In the genomic region with DNA sequence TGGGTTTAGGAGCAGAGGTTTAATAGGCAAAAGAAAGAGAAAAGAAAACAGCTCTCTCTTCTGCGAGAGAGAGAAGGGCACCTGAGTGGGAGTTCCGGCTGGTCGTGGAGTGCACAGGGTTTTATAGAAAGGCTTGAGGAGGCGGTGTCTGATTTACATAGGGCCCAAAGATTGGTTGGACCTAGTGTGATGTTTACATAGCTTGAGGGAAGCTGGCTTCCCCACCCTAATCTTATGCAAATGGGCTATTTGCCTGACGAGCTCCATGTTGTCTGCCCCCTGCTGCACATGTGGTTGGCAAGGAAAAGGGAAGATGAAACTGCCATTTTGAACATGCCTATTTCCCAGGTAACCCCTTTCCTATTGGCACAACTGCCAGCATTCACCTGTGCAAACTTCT, we compare ENCODE assay signal across 20 cellular contexts. TPM values are rescaled to one million over a fixed set of nuclear protein-coding genes. Genes with fewer than 3 reads are reported as not detected.
A peak's percentile ranks its signal among the peaks of the same experiment; 100 is the strongest.
DNase-seq lines count a peak whose midpoint lies in the region; ATAC-seq, FAIRE-seq and TF ChIP-seq lines count a peak whose summit lies in the region.
"Had no signal": no experiment of that assay in that cellular context is flagged by ENCODE, and none has a peak within 500 bp of the region (broad histone marks: within the 10 kb centered on the region; RNA-seq: fewer than 3 reads in every experiment).

No MANE protein-coding gene starts in this region.

- no peak overlapping the region for H2AK5ac ChIP-seq in mesenchymal stem cell (ENCODE audit: low read length, severe bottlenecking)

- WGBS in HUES64: 73% methylated on average over 5 of the region's 5 CpGs
- WGBS in mesenchymal stem cell: 92% methylated on average over 5 of the region's 5 CpGs

- H4K91ac ChIP-seq in mesenchymal stem cell (ENCODE audit: low read length): peak overlapping the region; percentile 72

- H3K36me3 ChIP-seq in HUES64 (ENCODE audit: insufficient read depth, low read length) (no peaks in the 10 kb centered on the region), mesenchymal stem cell (ENCODE audit: control insufficient read depth in 1 of 2, insufficient read depth in 2 of 2, low read depth in 1 of 2, low read length in 2 of 2) (no peaks in the 10 kb centered on the region)
- H3K36me3 ChIP-seq: BLaER1, brain microvascular endothelial cell, ovary, right lobe of liver had no signal

- peak overlapping the region; percentile 32 for H2BK15ac ChIP-seq in mesenchymal stem cell (ENCODE audit: low read depth, poor library complexity, severe bottlenecking)

- H3K23ac ChIP-seq in mesenchymal stem cell (ENCODE audit: low read length in 2 of 2): no peak overlapping the region

- peak overlapping the region in 1 of 2 experiments; percentile 13 for H3K4ac ChIP-seq in mesenchymal stem cell (ENCODE audit: low read depth in 1 of 2, low read length in 2 of 2)

- no peak overlapping the region for H2AFZ ChIP-seq in mesenchymal stem cell (ENCODE audit: low read depth, low read length)

- peak overlapping the region in 1 of 2 experiments; percentile 40 for H2BK12ac ChIP-seq in mesenchymal stem cell (ENCODE audit: low read length in 2 of 2)

- H2BK120ac ChIP-seq in mesenchymal stem cell (ENCODE audit: low read depth, low read length): peak overlapping the region; percentile 68

- peak overlapping the region; percentile 83; the same call in 1 of the 2 replicates for H3K27ac ChIP-seq in HUES64 (ENCODE audit: low read depth, low read length)
- no peak overlapping the region for H3K27ac ChIP-seq in mesenchymal stem cell (ENCODE audit: low read length, poor library complexity, severe bottlenecking)
- H3K27ac ChIP-seq: A549, BLaER1, brain microvascular endothelial cell, ovary, right lobe of liver had no signal

- H3K4me3 ChIP-seq in HUES64 (ENCODE audit: low read length) (no peak overlapping the region), mesenchymal stem cell (ENCODE audit: insufficient read depth in 1 of 2, low read depth in 1 of 2, low read length in 2 of 2) (no peak overlapping the region)
- H3K4me3 ChIP-seq: A549, BLaER1, ovary, right lobe of liver had no signal

- peak overlapping the region in 1 of 2 experiments; percentile 1 for H3K18ac ChIP-seq in mesenchymal stem cell (ENCODE audit: low read depth in 1 of 2, low read length in 2 of 2)

- TF ChIP-seq POLR2A in GM12891 (IDR thresholded peaks at IDR 0.05; ENCODE audit: low read depth, low read length): no peak

- H4K8ac ChIP-seq in mesenchymal stem cell (ENCODE audit: low read length): peak overlapping the region; percentile 57

- H3K4me2 ChIP-seq in mesenchymal stem cell (ENCODE audit: low read length, poor library complexity, severe bottlenecking): no peak overlapping the region
- H3K4me2 ChIP-seq: A549, BLaER1 had no signal

- H3K27me3 ChIP-seq in HUES64 (ENCODE audit: insufficient read depth, low read length): no peaks in the 10 kb centered on the region
- no peaks in the 10 kb centered on the region for H3K27me3 ChIP-seq in mesenchymal stem cell (ENCODE audit: control insufficient read depth in 1 of 2, insufficient read depth in 1 of 2, low read length in 2 of 2)
- H3K27me3 ChIP-seq: BLaER1, brain microvascular endothelial cell, ovary, right lobe of liver had no signal

- FAIRE-seq in GM12891 (lab: Jason Lieb, UNC): no peak
- FAIRE-seq: A549, colon, G401.6, HTR-8/SVneo had no signal

- ATAC-seq in GM21528 (IDR thresholded peaks at IDR 0.05; ENCODE audit: low FRiP score, unreplicated experiment) (no peak), HG02610 (IDR thresholded peaks at IDR 0.05; ENCODE audit: unreplicated experiment) (no peak)
- ATAC-seq: A549; activated CD8-positive, alpha-beta memory T cell treated with anti-CD3 and anti-CD28 coated beads, Interleukin-2, amount 10 ng/mL, durations not matched to agents 7 days and 5 days; natural killer cell; right lobe of liver had no signal

- H2BK5ac ChIP-seq in mesenchymal stem cell (ENCODE audit: low read depth, low read length, poor library complexity, severe bottlenecking): no peak overlapping the region

- DNase-seq in NCI-H2196 (lab: John Stamatoyannopoulos, UW; ENCODE audit: unreplicated experiment) (peak; percentile 4), NCI-H2196 treated with DMSO at 0.1 percent for 48 hours (lab: John Stamatoyannopoulos, UW; ENCODE audit: unreplicated experiment) (no peak), NCI-H748 treated with DMSO at 0.1 percent for 48 hours (lab: John Stamatoyannopoulos, UW) (peak; percentile 59), mesenchymal stem cell (no peak), GM12891 (ENCODE audit: insufficient read length, low spot score) (no peak)
- DNase-seq: activated CD8-positive, alpha-beta memory T cell treated with anti-CD3 and anti-CD28 coated beads, Interleukin-2, amount 10 ng/mL, durations not matched to agents 7 days and 5 days; brain microvascular endothelial cell; natural killer cell; NCI-H1436 treated with DMSO at 0.1 percent for 48 hours; ovary; right lobe of liver; SHP77 had no signal

- H3K14ac ChIP-seq in mesenchymal stem cell (ENCODE audit: low read length in 2 of 2): no peak overlapping the region

- H3K9ac ChIP-seq in HUES64 (ENCODE audit: low read depth, low read length) (no peak overlapping the region), mesenchymal stem cell (ENCODE audit: low read length) (no peak overlapping the region)
- H3K9ac ChIP-seq: BLaER1 had no signal

- no peaks in the 10 kb centered on the region for H3K79me1 ChIP-seq in mesenchymal stem cell (replicated peaks; ENCODE audit: low read length, poor library complexity, severe bottlenecking)

- no peaks in the 10 kb centered on the region for H3K9me3 ChIP-seq in HUES64 (ENCODE audit: insufficient read depth, low read depth, low read length)
- H3K9me3 ChIP-seq in mesenchymal stem cell (ENCODE audit: control insufficient read depth, low read length): no peaks in the 10 kb centered on the region
- H3K9me3 ChIP-seq: A549, ovary, right lobe of liver had no signal

- H3K4me1 ChIP-seq in HUES64 (ENCODE audit: insufficient read depth, low read length): peaks cover 7% of the 10 kb centered on the region
- H3K4me1 ChIP-seq in mesenchymal stem cell (ENCODE audit: control insufficient read depth, insufficient read depth, low read depth, low read length): peaks cover 8% of the 10 kb centered on the region
- H3K4me1 ChIP-seq: BLaER1, right lobe of liver had no signal

TF ChIP-seq in GM12891, 5 proteins besides CTCF, POLR2A, EP300 and RAD21:
- no peak for TF ChIP-seq POLR2AphosphoS5 (IDR thresholded peaks at IDR 0.05; ENCODE audit: low read depth, low read length)
- TF ChIP-seq SPI1 (IDR thresholded peaks at IDR 0.05; ENCODE audit: low read depth, low read length): no peak
- TF ChIP-seq POU2F2 (IDR thresholded peaks at IDR 0.05; ENCODE audit: low read depth, low read length): no peak
- no peak for TF ChIP-seq TAF1 (IDR thresholded peaks at IDR 0.05; ENCODE audit: low read depth, low read length)
- no peak for TF ChIP-seq PAX5 (IDR thresholded peaks at IDR 0.05; ENCODE audit: insufficient read depth, low read length, severe bottlenecking)

RNA-seq across cellular contexts. Expression of gene MEDAG, which starts 21.5 kb away (rescaled TPM):
- polyA plus RNA-seq in HUES64 (2013, experiment 1 of 2): 1.7 TPM
- 2.0 TPM for polyA plus RNA-seq in HUES64 (2013, experiment 2 of 2)
- polyA plus RNA-seq in mesenchymal stem cell (2013, experiment 1 of 2): 1.5 TPM
- polyA plus RNA-seq in mesenchymal stem cell (2013, experiment 2 of 2): 1.6 TPM
- not detected for polyA plus RNA-seq in GM12891 (2012; ENCODE audit: low read depth, missing spikeins)

RNA-seq across cellular contexts. Expression of gene TEX26, which starts 47.9 kb away (rescaled TPM):
- polyA plus RNA-seq in HUES64 (2013, experiment 1 of 2): not detected
- 0.25 TPM for polyA plus RNA-seq in HUES64 (2013, experiment 2 of 2)
- polyA plus RNA-seq in mesenchymal stem cell (2013, experiment 1 of 2): 0.11 TPM
- polyA plus RNA-seq in mesenchymal stem cell (2013, experiment 2 of 2): 0.16 TPM
- polyA plus RNA-seq in GM12891 (2012; ENCODE audit: low read depth, missing spikeins): not detected
- polyA plus RNA-seq: A549 had no signal

Comparison
In these comparisons a context has a peak if more than half of its experiments do, and no peak if none do; other contexts are left out.
1. DNase-seq: peak in NCI-H2196 (single experiment) and NCI-H748 treated with DMSO at 0.1 percent for 48 hours (single experiment); none in NCI-H2196 treated with DMSO at 0.1 percent for 48 hours (single experiment), mesenchymal stem cell (single experiment) and GM12891 (single experiment).